In the genomic region with DNA sequence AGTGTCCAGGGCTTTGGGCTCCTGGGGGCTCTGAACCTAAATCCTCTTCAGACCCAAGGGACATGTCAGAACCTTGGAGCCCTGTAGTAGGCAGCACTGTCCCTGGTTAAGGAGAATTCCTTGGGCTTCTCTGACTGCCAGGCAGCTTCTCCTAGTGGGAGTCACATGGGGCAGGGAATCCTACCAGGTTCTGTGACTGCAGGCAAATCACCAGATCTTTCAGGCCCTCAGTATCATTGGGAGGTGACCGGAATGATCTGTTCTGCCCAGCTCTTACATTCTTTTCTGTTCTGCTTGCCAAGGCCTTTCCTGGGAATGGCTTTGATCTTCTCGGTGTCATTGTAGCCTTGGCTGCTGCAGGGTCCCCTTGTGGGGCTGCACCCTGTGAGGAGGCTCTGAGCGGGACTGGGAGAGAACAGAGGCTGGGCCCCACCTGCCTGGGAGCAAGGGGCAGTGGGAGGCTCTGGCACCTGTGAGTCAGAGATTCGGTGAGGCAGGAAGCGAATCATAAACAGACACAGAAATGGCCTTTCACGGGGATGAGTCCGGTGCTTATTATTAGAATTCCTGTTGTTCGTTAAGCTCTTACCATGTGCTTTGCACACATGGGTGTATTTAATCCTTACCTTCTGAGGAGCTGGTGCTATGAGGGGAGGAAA, we compare ENCODE assay signal across 8 cellular contexts. TPM values are rescaled to one million over a fixed set of nuclear protein-coding genes. Genes with fewer than 3 reads are reported as not detected.
DNase-seq lines count a peak whose midpoint lies in the region; ATAC-seq and TF ChIP-seq lines count a peak whose summit lies in the region.

No MANE protein-coding gene starts in this region.

- in situ Hi-C loops in Panc1 (cut with HindIII; ENCODE audit: low pct_unique_long_range_greater_than_20kb, low sequenced_read_pairs), result no loop called here

- H3K4me3 Mint-ChIP-seq in naive thymus-derived CD4-positive, alpha-beta T cell, result no peak overlapping the region

- peak overlapping the region; percentile 68 to 95 (median 82) for H3K4me2 ChIP-seq in BLaER1 treated with 17β-estradiol and CSF1 and Interleukin-3, amounts not matched to agents 10 nM and 100 nM

- peaks cover 10 to 75% (median 50%) of the 10 kb centered on the region in 11 experiments for H4K20me1 ChIP-seq in BLaER1 treated with 17β-estradiol and CSF1 and Interleukin-3, amounts not matched to agents 10 nM and 100 nM

- H3K27me3 Mint-ChIP-seq in naive thymus-derived CD4-positive, alpha-beta T cell, result no peaks in the 10 kb centered on the region

- ATAC-seq in Panc1, result peak; percentile 54
- no peak for ATAC-seq in naive thymus-derived CD4-positive, alpha-beta T cell
- no peak for ATAC-seq in HG03280 (IDR thresholded peaks at IDR 0.05; ENCODE audit: unreplicated experiment)
- ATAC-seq in HG02642 (IDR thresholded peaks at IDR 0.05; ENCODE audit: poor library complexity, unreplicated experiment), result no peak

- H3K27ac ChIP-seq in BLaER1 treated with 17β-estradiol and CSF1 and Interleukin-3, amounts not matched to agents 10 nM and 100 nM, result peak overlapping the region; percentile 43 to 76 (median 63); a peak in 20 of 22 replicates
- H3K27ac ChIP-seq in Panc1 (ENCODE audit: low read length), result 0 out of 2 replicates have a peak overlapping the region, but pooled peaks have one; percentile 12
- no peak overlapping the region for H3K27ac ChIP-seq in naive thymus-derived CD4-positive, alpha-beta T cell (ENCODE audit: low read depth, low read length)

- CTCF ChIA-PET in Panc1 (lab: Charles Lee), result interaction anchor here (0.5 kb wide), 2 partner anchors 60 to 153 kb away, joined by 3 to 6 read pairs; no protein-coding TSS in a partner anchor
- CTCF ChIA-PET in naive thymus-derived CD4-positive, alpha-beta T cell (lab: Charles Lee), result interaction anchor here (0.9 to 1.0 kb wide), 2 partner anchors 32 to 153 kb away, joined by 3 read pairs; no protein-coding TSS in a partner anchor

- peaks cover 13 to 26% (median 20%) of the 10 kb centered on the region in 7 donors for H3K4me1 Mint-ChIP-seq in naive thymus-derived CD4-positive, alpha-beta T cell

- POLR2A ChIA-PET in Panc1 (lab: Charles Lee), result interaction anchor here (0.5 kb wide), 1 partner anchor 14 kb away, joined by 4 read pairs; no protein-coding TSS in a partner anchor
- POLR2A ChIA-PET in naive thymus-derived CD4-positive, alpha-beta T cell (lab: Charles Lee), result no interaction called here

- no peaks in the 10 kb centered on the region for H3K9me3 Mint-ChIP-seq in naive thymus-derived CD4-positive, alpha-beta T cell

- H3K36me3 ChIP-seq in BLaER1 treated with 17β-estradiol and CSF1 and Interleukin-3, amounts not matched to agents 10 nM and 100 nM, result peaks cover 47 to 61% (median 60%) of the 10 kb centered on the region in 11 experiments
- H3K36me3 ChIP-seq in Panc1 (ENCODE audit: control insufficient read depth, insufficient read depth, low read length), result peaks cover 4% of the 10 kb centered on the region; the same call in 1 of the 2 replicates
- H3K36me3 ChIP-seq in naive thymus-derived CD4-positive, alpha-beta T cell (ENCODE audit: control insufficient read depth in 2 of 3, insufficient read depth in 3 of 3, low read length in 3 of 3), result peaks cover 0 to 59% (median 9%) of the 10 kb centered on the region in 3 experiments

- H3K4me1 ChIP-seq in BLaER1 treated with 17β-estradiol and CSF1 and Interleukin-3, amounts not matched to agents 10 nM and 100 nM, result peaks cover 57 to 74% (median 60%) of the 10 kb centered on the region in 10 experiments
- H3K4me1 ChIP-seq in Panc1 (ENCODE audit: control insufficient read depth, insufficient read depth, low read length), result peaks cover 12% of the 10 kb centered on the region
- peaks cover 0 to 20% of the 10 kb centered on the region in 2 donors for H3K4me1 ChIP-seq in naive thymus-derived CD4-positive, alpha-beta T cell (ENCODE audit: control insufficient read depth in 2 of 2, insufficient read depth in 2 of 2, low read length in 2 of 2)

- intact Hi-C loops in Panc1 (cut with micrococcal nuclease; ENCODE audit: unreplicated experiment), result loop anchor here (5.0 kb wide), 1 partner anchor 117 kb away; no protein-coding TSS in a partner anchor
- intact Hi-C loops in naive thymus-derived CD4-positive, alpha-beta T cell (cut with micrococcal nuclease), result no loop called here

- H3K4me3 ChIP-seq in BLaER1 treated with 17β-estradiol and CSF1 and Interleukin-3, amounts not matched to agents 10 nM and 100 nM, result no peak overlapping the region
- no peak overlapping the region for H3K4me3 ChIP-seq in Panc1 (ENCODE audit: low read depth in 2 of 2, low read length in 2 of 2)
- no peak overlapping the region for H3K4me3 ChIP-seq in naive thymus-derived CD4-positive, alpha-beta T cell (ENCODE audit: low read length)

- peaks cover 0 to 20% (median 0%) of the 10 kb centered on the region in 5 donors for H3K36me3 Mint-ChIP-seq in naive thymus-derived CD4-positive, alpha-beta T cell

- no TSS peak for BruUV-seq in Panc1 (replicated peaks; lab: Mats Ljungman, UMichigan)

- H3K9me3 ChIP-seq in BLaER1 treated with 17β-estradiol and CSF1 and Interleukin-3, amounts not matched to agents 10 nM and 100 nM (replicated peaks in 1 of 11), result no peaks in the 10 kb centered on the region
- H3K9me3 ChIP-seq in Panc1 (ENCODE audit: control insufficient read depth, insufficient read depth, low read depth, low read length), result no peaks in the 10 kb centered on the region
- H3K9me3 ChIP-seq in naive thymus-derived CD4-positive, alpha-beta T cell (ENCODE audit: control insufficient read depth in 2 of 3, low read length in 3 of 3), result no peaks in the 10 kb centered on the region

- H3K27me3 ChIP-seq in BLaER1 treated with 17β-estradiol and CSF1 and Interleukin-3, amounts not matched to agents 10 nM and 100 nM, result no peaks in the 10 kb centered on the region
- no peaks in the 10 kb centered on the region for H3K27me3 ChIP-seq in Panc1 (ENCODE audit: control insufficient read depth, insufficient read depth, low read length)
- H3K27me3 ChIP-seq in naive thymus-derived CD4-positive, alpha-beta T cell (ENCODE audit: control insufficient read depth in 2 of 2, insufficient read depth in 2 of 2, low read length in 2 of 2), result no peaks in the 10 kb centered on the region

- no peak for DNase-seq in Panc1 (ENCODE audit: low read depth, low spot score)
- DNase-seq in ecto neural progenitor cell (ENCODE audit: low spot score), result peak; percentile 38
- no peak for DNase-seq in naive thymus-derived CD4-positive, alpha-beta T cell
- DNase-seq in stimulated activated naive CD4-positive, alpha-beta T cell (lab: John Stamatoyannopoulos, UW), result no peak
- DNase-seq in amniotic stem cell (lab: John Stamatoyannopoulos, UW), result no peak

- H3K27ac Mint-ChIP-seq in naive thymus-derived CD4-positive, alpha-beta T cell, result peak overlapping the region in 6 of 9 donors; percentile 38 to 81 (median 61)

- peak; percentile 44 for TF ChIP-seq CTCF in Panc1 (IDR thresholded peaks at IDR 0.05)

- peak overlapping the region in 9 of 11 experiments; percentile 0 to 60 (median 34); a peak in 12 of 22 replicates for H3K9ac ChIP-seq in BLaER1 treated with 17β-estradiol and CSF1 and Interleukin-3, amounts not matched to agents 10 nM and 100 nM

RNA-seq across cellular contexts. Expression of a gene that starts 14.1 kb away (rescaled TPM):
- 13.3 TPM for total RNA-seq in Panc1 (2021; ENCODE audit: unreplicated experiment)
- polyA plus RNA-seq in Panc1 (2012; ENCODE audit: insufficient read length), result 10.5 TPM
- 10 to 100 TPM in 4 of 5 experiments, 1 to 10 TPM in 1; 8.5 to 52.0 (median 20.8) TPM for total RNA-seq in naive thymus-derived CD4-positive, alpha-beta T cell
- polyA plus RNA-seq in naive thymus-derived CD4-positive, alpha-beta T cell, result 10 to 100 TPM; 25.6 to 36.0 TPM

RNA-seq across cellular contexts. Expression of a gene that starts 59.6 kb away (rescaled TPM):
- 128 TPM for total RNA-seq in Panc1 (2021; ENCODE audit: unreplicated experiment)
- polyA plus RNA-seq in Panc1 (2012; ENCODE audit: insufficient read length), result 124 TPM
- 10 to 100 TPM; 48.8 to 78.6 (median 65.8) TPM for total RNA-seq in naive thymus-derived CD4-positive, alpha-beta T cell
- 10 to 100 TPM; 53.6 to 61.4 TPM for polyA plus RNA-seq in naive thymus-derived CD4-positive, alpha-beta T cell
